ENCODE assay signal across 10 cellular contexts in the genomic region with DNA sequence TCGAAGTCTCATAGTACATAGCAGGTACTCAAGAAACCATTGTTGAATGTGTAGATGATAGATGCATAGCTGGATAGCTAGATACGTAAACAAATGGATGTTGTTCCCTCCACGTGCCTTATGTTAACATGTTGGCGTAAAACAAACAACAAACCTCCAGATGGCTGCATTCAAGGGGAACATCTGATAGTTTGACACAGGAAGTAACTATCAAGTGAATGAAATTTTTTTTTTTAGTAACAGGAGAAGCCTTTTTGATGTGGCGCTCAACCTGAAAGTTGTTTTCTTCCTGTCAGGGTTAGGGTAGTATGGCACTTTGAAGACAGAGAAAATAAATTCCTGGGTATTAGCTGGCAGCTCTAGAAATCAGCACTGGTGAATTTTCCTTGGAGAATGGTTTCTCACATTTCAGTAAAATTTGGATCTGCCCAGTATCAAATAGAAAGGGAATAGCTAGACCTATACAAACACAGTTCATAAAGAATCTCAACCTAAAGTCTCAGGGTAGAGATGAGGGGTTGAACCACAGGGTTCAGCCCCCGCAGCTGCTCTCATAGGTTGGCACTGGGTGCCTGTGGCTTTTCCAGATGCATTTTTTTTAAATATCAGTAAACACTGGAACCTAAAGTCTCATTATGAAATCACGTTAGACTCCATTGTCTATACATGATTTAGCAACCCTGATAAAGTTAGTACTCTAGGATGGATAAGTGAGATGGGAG. TPM values are rescaled to one million over a fixed set of nuclear protein-coding genes. Genes with fewer than 3 reads are reported as not detected.
A peak's percentile ranks its signal among the peaks of the same experiment; 100 is the strongest.
DNase-seq lines count a peak whose midpoint lies in the region; ATAC-seq lines count a peak whose summit lies in the region.
"Had no signal": no experiment of that assay in that cellular context is flagged by ENCODE, and none has a peak within 500 bp of the region (broad histone marks: within the 10 kb centered on the region; RNA-seq: fewer than 3 reads in every experiment).

No MANE protein-coding gene starts in this region.

- ATAC-seq in GM18868 (IDR thresholded peaks at IDR 0.05; ENCODE audit: unreplicated experiment) (peak; percentile 39), GM18870 (IDR thresholded peaks at IDR 0.05; ENCODE audit: unreplicated experiment) (no peak), GM19351 (IDR thresholded peaks at IDR 0.05; ENCODE audit: unreplicated experiment) (no peak)
- ATAC-seq in activated naive CD8-positive, alpha-beta T cell treated with anti-CD3 and anti-CD28 coated beads, Interleukin-2, amount 50 U/mL, for 24 hours: peak; percentile 5

- H3K18ac ChIP-seq in mesendoderm (ENCODE audit: low read length): no peak overlapping the region

- peaks cover 34 to 59% (median 50%) of the 10 kb centered on the region in 4 donors for H3K4me1 Mint-ChIP-seq in CD4-positive, alpha-beta memory T cell
- H3K4me1 Mint-ChIP-seq in activated naive CD8-positive, alpha-beta T cell treated with anti-CD3 and anti-CD28 coated beads, Interleukin-2, amount 50 U/mL, for 24 hours: peaks cover 55% of the 10 kb centered on the region

- H3K4ac ChIP-seq in mesendoderm (ENCODE audit: low read depth, low read length): no peak overlapping the region

- no peak overlapping the region for H2BK15ac ChIP-seq in mesendoderm (replicated peaks; ENCODE audit: low read depth)

- no peaks in the 10 kb centered on the region for H3K27me3 ChIP-seq in CD4-positive, alpha-beta memory T cell (ENCODE audit: insufficient read depth, low read length)
- no peaks in the 10 kb centered on the region for H3K27me3 ChIP-seq in mesendoderm (ENCODE audit: insufficient read depth, low read length, poor library complexity)

- no peak overlapping the region for H3K9ac ChIP-seq in mesendoderm (ENCODE audit: low read length)

- H3K36me3 ChIP-seq in CD4-positive, alpha-beta memory T cell (ENCODE audit: insufficient read depth, low read length): no peaks in the 10 kb centered on the region
- no peaks in the 10 kb centered on the region for H3K36me3 ChIP-seq in mesendoderm (ENCODE audit: control insufficient read depth, insufficient read depth, low read length)

- no peaks in the 10 kb centered on the region for H3K27me3 Mint-ChIP-seq in CD4-positive, alpha-beta memory T cell
- H3K27me3 Mint-ChIP-seq in activated naive CD8-positive, alpha-beta T cell treated with anti-CD3 and anti-CD28 coated beads, Interleukin-2, amount 50 U/mL, for 24 hours: no peaks in the 10 kb centered on the region

- POLR2A ChIA-PET in CD4-positive, alpha-beta memory T cell (lab: Charles Lee; ENCODE audit: partially characterized antibody): interaction anchor here (0.7 to 3.0 kb wide), 13 partner anchors 12 to 227 kb away, joined by 3 to 61 read pairs (median 3); a partner anchor contains a TSS

- H3K4me2 ChIP-seq in mesendoderm (ENCODE audit: low read length): no peak overlapping the region

- no peak overlapping the region for H2AK5ac ChIP-seq in mesendoderm (ENCODE audit: low read length)

- no peak overlapping the region for H4K5ac ChIP-seq in mesendoderm (ENCODE audit: low read length)

- no peak overlapping the region for H2BK5ac ChIP-seq in mesendoderm (ENCODE audit: low read length)

- H3K4me3 ChIP-seq in CD4-positive, alpha-beta memory T cell (ENCODE audit: low read length in 2 of 2): peak overlapping the region in 1 of 2 donors; percentile 28
- H3K4me3 ChIP-seq in mesendoderm (ENCODE audit: low read length): no peak overlapping the region

- peaks cover 41% of the 10 kb centered on the region for H3K4me1 ChIP-seq in CD4-positive, alpha-beta memory T cell (ENCODE audit: insufficient read depth, low read length)
- no peaks in the 10 kb centered on the region for H3K4me1 ChIP-seq in mesendoderm (ENCODE audit: control insufficient read depth, low read depth, low read length)

- peaks cover 3 to 25% (median 10%) of the 10 kb centered on the region in 8 donors for H3K9me3 Mint-ChIP-seq in CD4-positive, alpha-beta memory T cell
- H3K9me3 Mint-ChIP-seq in activated naive CD8-positive, alpha-beta T cell treated with anti-CD3 and anti-CD28 coated beads, Interleukin-2, amount 50 U/mL, for 24 hours: peaks cover 6% of the 10 kb centered on the region

- H3K9me3 ChIP-seq in CD4-positive, alpha-beta memory T cell (ENCODE audit: control insufficient read depth in 1 of 2, low read length in 2 of 2): peaks cover 4 to 12% of the 10 kb centered on the region in 2 donors

- peak; percentile 62 to 81 (median 76) for DNase-seq in CD4-positive, alpha-beta memory T cell
- peak; percentile 90 for DNase-seq in NCI-H2171 treated with DMSO at 0.1 percent for 48 hours (lab: John Stamatoyannopoulos, UW)
- DNase-seq in activated naive CD8-positive, alpha-beta T cell treated with anti-CD3 and anti-CD28 coated beads, Interleukin-2, amount 50 U/mL, for 24 hours: no peak
- DNase-seq in mesendoderm: no peak
- DNase-seq in nucleus accumbens (lab: John Stamatoyannopoulos, UW): no peak
- DNase-seq: amygdala, NCI-H1092 treated with DMSO at 0.1 percent for 48 hours had no signal

- H3K79me1 ChIP-seq in mesendoderm (ENCODE audit: low read length): no peaks in the 10 kb centered on the region

- CTCF ChIA-PET in CD4-positive, alpha-beta memory T cell (lab: Charles Lee; ENCODE audit: partially characterized antibody): interaction anchor here (1.2 kb wide), 2 partner anchors 19 kb away, joined by 3 to 6 read pairs; a partner anchor contains a TSS

- intact Hi-C loops in CD4-positive, alpha-beta memory T cell (cut with micrococcal nuclease): loop anchor here (1.0 to 5.0 kb wide), 4 partner anchors 18 to 227 kb away; a partner anchor contains a TSS

- peaks cover 8 to 10% of the 10 kb centered on the region in 2 donors for H3K36me3 Mint-ChIP-seq in CD4-positive, alpha-beta memory T cell
- peaks cover 16% of the 10 kb centered on the region for H3K36me3 Mint-ChIP-seq in activated naive CD8-positive, alpha-beta T cell treated with anti-CD3 and anti-CD28 coated beads, Interleukin-2, amount 50 U/mL, for 24 hours (ENCODE audit: low read depth)

- no peak overlapping the region for H2BK120ac ChIP-seq in mesendoderm (ENCODE audit: low read depth, low read length)

- no peak overlapping the region for H3K56ac ChIP-seq in mesendoderm (ENCODE audit: low read length)

- WGBS in mesendoderm (ENCODE audit: extremely low coverage, insufficient coverage, low lambda C conversion rate): no CpG with 5 or more reads among the region's 7 CpGs

- peak overlapping the region; percentile 21 to 78 (median 67) for H3K4me3 Mint-ChIP-seq in CD4-positive, alpha-beta memory T cell
- peak overlapping the region; percentile 57 for H3K4me3 Mint-ChIP-seq in activated naive CD8-positive, alpha-beta T cell treated with anti-CD3 and anti-CD28 coated beads, Interleukin-2, amount 50 U/mL, for 24 hours

- peak overlapping the region; percentile 2 for H3K27ac ChIP-seq in CD4-positive, alpha-beta memory T cell (ENCODE audit: low read depth, low read length)
- no peak overlapping the region for H3K27ac ChIP-seq in mesendoderm (ENCODE audit: low read depth, low read length)

- H3K79me2 ChIP-seq in mesendoderm (ENCODE audit: control insufficient read depth, insufficient read depth, low read length): no peaks in the 10 kb centered on the region

- H3K27ac Mint-ChIP-seq in CD4-positive, alpha-beta memory T cell: peak overlapping the region; percentile 79 to 91 (median 82)
- H3K27ac Mint-ChIP-seq in activated naive CD8-positive, alpha-beta T cell treated with anti-CD3 and anti-CD28 coated beads, Interleukin-2, amount 50 U/mL, for 24 hours: peak overlapping the region; percentile 71

- no peak overlapping the region for H4K8ac ChIP-seq in mesendoderm (ENCODE audit: low read depth, low read length)

- H3K23ac ChIP-seq in mesendoderm (ENCODE audit: low read length): no peak overlapping the region

RNA-seq across cellular contexts. Expression of a gene that starts 18.8 kb away (rescaled TPM):
- 100 to 1,000 TPM; 193 to 195 TPM for total RNA-seq in CD4-positive, alpha-beta memory T cell
- polyA plus RNA-seq in CD4-positive, alpha-beta memory T cell: 100 to 1,000 TPM; 433 to 542 TPM
- polyA plus RNA-seq in mesendoderm (2013, experiment 1 of 2): 121 TPM
- polyA plus RNA-seq in mesendoderm (2013, experiment 2 of 2): 122 TPM

Comparison
In these comparisons a context has a peak if more than half of its experiments do, and no peak if none do; other contexts are left out.
1. DNase-seq: peak in CD4-positive, alpha-beta memory T cell (5 of 5) and NCI-H2171 treated with DMSO at 0.1 percent for 48 hours (single experiment); none in activated naive CD8-positive, alpha-beta T cell treated with anti-CD3 and anti-CD28 coated beads, Interleukin-2, amount 50 U/mL, for 24 hours (single experiment), mesendoderm (single experiment) and nucleus accumbens (0 of 56).
2. ATAC-seq: peak in GM18868 (single experiment) and activated naive CD8-positive, alpha-beta T cell treated with anti-CD3 and anti-CD28 coated beads, Interleukin-2, amount 50 U/mL, for 24 hours (single experiment); none in GM18870 (single experiment) and GM19351 (single experiment).